1 cellular context compared by ENCODE assay signal in genomic region chr16:74253146-74253545, GRCh38.
TF ChIP-seq lines count a peak whose summit lies in the region.

No MANE protein-coding gene starts in this region.

TF ChIP-seq in GM23338, 12 proteins besides CTCF, POLR2A, EP300 and RAD21 (continued from another document):
- no peak for TF ChIP-seq ZNF462 (CRISPR knock-in tag; IDR thresholded peaks at IDR 0.05)
- no peak for TF ChIP-seq STAT1 (IDR thresholded peaks at IDR 0.05; ENCODE audit: unreplicated experiment)
